Comparison of ENCODE assay signal across 12 cellular contexts in genomic region chr12:108841825-108842224, GRCh38. TPM values are rescaled to one million over a fixed set of nuclear protein-coding genes. Genes with fewer than 3 reads are reported as not detected.
DNase-seq lines count a peak whose midpoint lies in the region; ATAC-seq, FAIRE-seq and TF ChIP-seq lines count a peak whose summit lies in the region.
"Not testable (repeated sequence)": the region's sequence is repeated elsewhere in the genome, so short reads cannot be mapped to it uniquely, and the experiment has no call there.
"Had no signal": no experiment of that assay in that cellular context is flagged by ENCODE, and none has a peak within 500 bp of the region (broad histone marks: within the 10 kb centered on the region; RNA-seq: fewer than 3 reads in every experiment).

No MANE protein-coding gene starts in this region.

- 51 to 54% methylated on average over 4 of the region's 4 CpGs for WGBS in esophagus squamous epithelium, 2 donors

- not testable (repeated sequence) for H3K27me3 Mint-ChIP-seq in activated CD8-positive, alpha-beta T cell treated with anti-CD3 and anti-CD28 coated beads for 36 hours

- peaks cover 33% of the 10 kb centered on the region for H3K36me3 Mint-ChIP-seq in activated CD8-positive, alpha-beta T cell treated with anti-CD3 and anti-CD28 coated beads for 36 hours (ENCODE audit: low read depth)

- H3K27ac Mint-ChIP-seq in activated CD8-positive, alpha-beta T cell treated with anti-CD3 and anti-CD28 coated beads for 36 hours: peak overlapping the region; percentile 13

- not testable (repeated sequence) for TF ChIP-seq POLR2A in esophagus squamous epithelium (IDR thresholded peaks at IDR 0.05); gastrocnemius medialis (IDR thresholded peaks at IDR 0.05); vagina (IDR thresholded peaks at IDR 0.05)

- TF ChIP-seq CTCF in AG04450 (IDR thresholded peaks at IDR 0.05; ENCODE audit: low read depth, low read length); Panc1 (IDR thresholded peaks at IDR 0.05); activated CD8-positive, alpha-beta T cell treated with anti-CD3 and anti-CD28 coated beads for 36 hours (IDR thresholded peaks at IDR 0.05); ascending aorta (IDR thresholded peaks at IDR 0.05); esophagus squamous epithelium (IDR thresholded peaks at IDR 0.05); keratinocyte (optimal IDR thresholded peaks at IDR 0.05 in 1 of 3, IDR thresholded peaks at IDR 0.05 in 1 of 3, conservative IDR thresholded peaks at IDR 0.05 in 1 of 3; ENCODE audit: extremely low read depth in 1 of 3, insufficient read depth in 2 of 3, low read length in 3 of 3); gastrocnemius medialis (IDR thresholded peaks at IDR 0.05 in 4 of 5, conservative IDR thresholded peaks at IDR 0.05 in 1 of 5); vagina (IDR thresholded peaks at IDR 0.05): not testable (repeated sequence)

- H3K36me3 ChIP-seq in Panc1 (ENCODE audit: control insufficient read depth, insufficient read depth, low read length); esophagus squamous epithelium; gastrocnemius medialis; vagina: not testable (repeated sequence)
- peaks cover 5 to 10% of the 10 kb centered on the region in 2 donors for H3K36me3 ChIP-seq in ascending aorta
- H3K36me3 ChIP-seq in keratinocyte (ENCODE audit: control insufficient read depth in 2 of 2, extremely low read depth in 1 of 2, insufficient read depth in 2 of 2, low read length in 2 of 2): peaks cover 23 to 35% of the 10 kb centered on the region in 2 experiments

- not testable (repeated sequence) for H3K27me3 ChIP-seq in AG04450 (ENCODE audit: control insufficient read depth, insufficient read depth, low read length); Panc1 (ENCODE audit: control insufficient read depth, insufficient read depth, low read length); ascending aorta; esophagus squamous epithelium; keratinocyte (ENCODE audit: control insufficient read depth, extremely low read depth, insufficient read depth, low read length); gastrocnemius medialis; vagina

- dilution Hi-C loops in keratinocyte (cut with MboI; ENCODE audit: extremely low pct_ligation_motif_present, low sequenced_read_pairs): not testable (repeated sequence)

- POLR2A ChIA-PET in AG04450 (lab: Yijun Ruan, JAX): interaction anchor here (0.6 to 4.4 kb wide), 2 partner anchors 8 to 37 kb away, joined by 3 to 22 read pairs; no protein-coding TSS in a partner anchor
- POLR2A ChIA-PET in Panc1 (lab: Charles Lee): interaction anchor here (0.7 kb wide), 2 partner anchors 18 to 204 kb away, joined by 5 to 8 read pairs; no protein-coding TSS in a partner anchor
- POLR2A ChIA-PET in activated CD8-positive, alpha-beta T cell treated with anti-CD3 and anti-CD28 coated beads for 36 hours (lab: Charles Lee): interaction anchor here (0.7 kb wide), 1 partner anchor 15 kb away, joined by 3 read pairs; no protein-coding TSS in a partner anchor

- CTCF ChIA-PET in AG04450 (lab: Charles Lee); Panc1 (lab: Charles Lee): not testable (repeated sequence)
- CTCF ChIA-PET in activated CD8-positive, alpha-beta T cell treated with anti-CD3 and anti-CD28 coated beads for 36 hours (lab: Charles Lee): interaction anchor here (1.1 kb wide), 1 partner anchor 196 kb away, joined by 3 read pairs; no protein-coding TSS in a partner anchor

- H3K4me2 ChIP-seq in keratinocyte (ENCODE audit: control insufficient read depth, extremely low read depth, insufficient read depth, low read depth, low read length): not testable (repeated sequence)

- peaks cover 70% of the 10 kb centered on the region for H3K4me1 ChIP-seq in Panc1 (ENCODE audit: control insufficient read depth, insufficient read depth, low read length)
- peaks cover 34 to 44% of the 10 kb centered on the region in 2 donors for H3K4me1 ChIP-seq in ascending aorta
- H3K4me1 ChIP-seq in esophagus squamous epithelium: peaks cover 51 to 97% (median 70%) of the 10 kb centered on the region in 3 donors
- H3K4me1 ChIP-seq in keratinocyte (ENCODE audit: control insufficient read depth, extremely low read depth, insufficient read depth, low read length): peaks cover 46% of the 10 kb centered on the region
- peaks cover 61 to 70% of the 10 kb centered on the region in 2 donors for H3K4me1 ChIP-seq in gastrocnemius medialis
- H3K4me1 ChIP-seq in vagina: peaks cover 74% of the 10 kb centered on the region

- not testable (repeated sequence) for H3K9me3 Mint-ChIP-seq in activated CD8-positive, alpha-beta T cell treated with anti-CD3 and anti-CD28 coated beads for 36 hours

- BruUV-seq in Panc1 (replicated peaks; lab: Mats Ljungman, UMichigan): not testable (repeated sequence)

- not testable (repeated sequence) for H3K4me3 ChIP-seq in AG04450 (ENCODE audit: low read depth, low read length); Panc1 (ENCODE audit: low read depth in 2 of 2, low read length in 2 of 2); ascending aorta; esophagus squamous epithelium; keratinocyte (ENCODE audit: control insufficient read depth in 2 of 3, extremely low read depth in 1 of 3, insufficient read depth in 2 of 3, low read depth in 1 of 3, low read length in 3 of 3); gastrocnemius medialis; vagina

- H3K4me1 Mint-ChIP-seq in activated CD8-positive, alpha-beta T cell treated with anti-CD3 and anti-CD28 coated beads for 36 hours (ENCODE audit: low read depth): peaks cover 38% of the 10 kb centered on the region

- not testable (repeated sequence) for ATAC-seq in Panc1; activated CD8-positive, alpha-beta T cell treated with anti-CD3 and anti-CD28 coated beads for 36 hours; gastrocnemius medialis

- H3K9me3 ChIP-seq in AG04450 (ENCODE audit: control insufficient read depth, insufficient read depth, low read length); Panc1 (ENCODE audit: control insufficient read depth, insufficient read depth, low read depth, low read length); ascending aorta; esophagus squamous epithelium; keratinocyte (ENCODE audit: control insufficient read depth, low read depth, low read length); gastrocnemius medialis; vagina: not testable (repeated sequence)

- not testable (repeated sequence) for FAIRE-seq in keratinocyte (lab: Jason Lieb, UNC)

- H3K79me2 ChIP-seq in keratinocyte (ENCODE audit: control insufficient read depth, insufficient read depth, low read length): peaks cover 65% of the 10 kb centered on the region

- not testable (repeated sequence) for H3K9ac ChIP-seq in keratinocyte (ENCODE audit: control insufficient read depth, extremely low read depth, insufficient read depth, low read length)

- H3K27ac ChIP-seq in AG04450 (ENCODE audit: low read depth, low read length) (peak overlapping the region; percentile 39), Panc1 (ENCODE audit: low read length) (peak overlapping the region; percentile 100), ascending aorta (peak overlapping the region; percentile 15 to 97), esophagus squamous epithelium (peak overlapping the region; percentile 72 to 90 (median 84)), keratinocyte (ENCODE audit: control insufficient read depth, insufficient read depth, low read length) (peak overlapping the region; percentile 36), gastrocnemius medialis (peak overlapping the region in 3 of 4 donors; percentile 0 to 98 (median 71)), vagina (peak overlapping the region; percentile 11)

- in situ Hi-C loops in Panc1 (cut with HindIII; ENCODE audit: low pct_unique_long_range_greater_than_20kb, low sequenced_read_pairs); gastrocnemius medialis (cut with MboI; ENCODE audit: low sequenced_read_pairs in 4 of 4): not testable (repeated sequence)

- DNase-seq in AG04450 (ENCODE audit: low read depth, low spot score); Panc1 (ENCODE audit: low read depth, low spot score); activated CD8-positive, alpha-beta T cell treated with anti-CD3 and anti-CD28 coated beads for 36 hours; ascending aorta (ENCODE audit: low spot score in 2 of 2); esophagus squamous epithelium (lab: John Stamatoyannopoulos, UW); keratinocyte (ENCODE audit: low read depth, low spot score); gastrocnemius medialis; vagina (ENCODE audit: extremely low spot score in 2 of 2): not testable (repeated sequence)

- not testable (repeated sequence) for H3K4me3 Mint-ChIP-seq in activated CD8-positive, alpha-beta T cell treated with anti-CD3 and anti-CD28 coated beads for 36 hours

- not testable (repeated sequence) for H3K9me1 ChIP-seq in keratinocyte (ENCODE audit: control insufficient read depth, extremely low read depth, insufficient read depth, low read length)

- intact Hi-C loops in Panc1 (cut with micrococcal nuclease; ENCODE audit: unreplicated experiment); activated CD8-positive, alpha-beta T cell treated with anti-CD3 and anti-CD28 coated beads for 36 hours (cut with micrococcal nuclease); ascending aorta (cut with DNase I); esophagus squamous epithelium (cut with DNase I); gastrocnemius medialis (cut with DNase I; ENCODE audit: low total_unique reads); vagina (cut with DNase I): not testable (repeated sequence)

- H4K20me1 ChIP-seq in keratinocyte (ENCODE audit: control insufficient read depth, extremely low read depth, insufficient read depth, low read length): not testable (repeated sequence)

- not testable (repeated sequence) for H2AFZ ChIP-seq in keratinocyte (ENCODE audit: control insufficient read depth, low read length)

RNA-seq across cellular contexts. Expression of gene SSH1, which starts 15.6 kb away (rescaled TPM):
- polyA plus RNA-seq in AG04450 (2011; rRNA removed): 44.7 and 50.5 TPM in 2 replicates
- 64.2 and 77.4 TPM in 2 replicates for polyA minus RNA-seq in AG04450 (2011; rRNA and poly(A)+ RNA removed)
- total RNA-seq in Panc1 (2021; ENCODE audit: unreplicated experiment): 58.6 TPM
- polyA plus RNA-seq in Panc1 (2012; ENCODE audit: insufficient read length): 40.0 TPM
- 10 to 100 TPM; 33.0 to 34.5 TPM for total RNA-seq in activated CD8-positive, alpha-beta T cell treated with anti-CD3 and anti-CD28 coated beads for 36 hours
- 16.1 TPM for total RNA-seq in ascending aorta
- total RNA-seq in esophagus squamous epithelium: 10 to 100 TPM; 10.1 to 25.5 (median 12.6) TPM
- polyA plus RNA-seq in keratinocyte: 16.4 to 23.6 TPM (median 21.2 TPM) in 3 replicates
- polyA plus RNA-seq in keratinocyte (2011; ENCODE audit: low read depth): 12.4 TPM
- polyA plus RNA-seq in keratinocyte (2011; cell fraction: cytosol; rRNA removed): 17.3 and 21.4 TPM in 2 replicates
- 37.1 and 57.1 TPM in 2 replicates for polyA plus RNA-seq in keratinocyte (2011; cell fraction: nucleus; rRNA removed)
- 11.1 and 24.4 TPM in 2 replicates for polyA plus RNA-seq in keratinocyte (2012; ENCODE audit: low replicate concordance)
- polyA minus RNA-seq in keratinocyte: 30.7 to 64.1 TPM (median 44.2 TPM) in 3 replicates
- 20.3 TPM for polyA minus RNA-seq in keratinocyte (2011; cell fraction: cytosol; rRNA and poly(A)+ RNA removed)
- 36.5 and 76.2 TPM in 2 replicates for polyA minus RNA-seq in keratinocyte (2011; cell fraction: nucleus; rRNA and poly(A)+ RNA removed)
- 10 to 100 TPM; 19.6 to 33.6 (median 22.8) TPM for total RNA-seq in gastrocnemius medialis
- 38.1 TPM for total RNA-seq in vagina

RNA-seq across cellular contexts. Expression of gene DAO, which starts 38.1 kb away (rescaled TPM):
- polyA plus RNA-seq in AG04450 (2011; rRNA removed) (not detected in 2 replicates), keratinocyte (not detected in 3 replicates)
- polyA minus RNA-seq in AG04450 (2011; rRNA and poly(A)+ RNA removed): not detected in 2 replicates
- total RNA-seq in Panc1 (2021; ENCODE audit: unreplicated experiment) (not detected), ascending aorta (not detected), esophagus squamous epithelium (not detected), gastrocnemius medialis (not detected), vagina (not detected)
- not detected for polyA plus RNA-seq in Panc1 (2012; ENCODE audit: insufficient read length)
- total RNA-seq in activated CD8-positive, alpha-beta T cell treated with anti-CD3 and anti-CD28 coated beads for 36 hours: not detected
- not detected for polyA plus RNA-seq in keratinocyte (2011; ENCODE audit: low read depth)
- polyA plus RNA-seq in keratinocyte (2011; cell fraction: cytosol; rRNA removed): not detected in 2 replicates
- polyA plus RNA-seq in keratinocyte (2011; cell fraction: nucleus; rRNA removed): not detected in 2 replicates
- not detected in 2 replicates for polyA plus RNA-seq in keratinocyte (2012; ENCODE audit: low replicate concordance)
- polyA minus RNA-seq in keratinocyte: not detected in 3 replicates
- polyA minus RNA-seq in keratinocyte (2011; cell fraction: cytosol; rRNA and poly(A)+ RNA removed): not detected
- not detected in 2 replicates for polyA minus RNA-seq in keratinocyte (2011; cell fraction: nucleus; rRNA and poly(A)+ RNA removed)
- total RNA-seq: CD4-positive, alpha-beta memory T cell; Daoy; H7; HT-29 had no signal
- polyA plus RNA-seq: CD4-positive, alpha-beta memory T cell had no signal

Comparison
In these comparisons a context has a peak if more than half of its experiments do, and no peak if none do; other contexts are left out.
1. H3K27ac ChIP-seq: peak in every context shown above with its lines; median percentile 100 in Panc1; 84 in esophagus squamous epithelium; 71 in gastrocnemius medialis; 56 in ascending aorta; 39 in AG04450; 36 in keratinocyte; 11 in vagina.